Comparison of ENCODE assay signal across 8 cellular contexts in genomic region chr14:95495538-95496025, GRCh38. TPM values are rescaled to one million over a fixed set of nuclear protein-coding genes. Genes with fewer than 3 reads are reported as not detected.
DNase-seq lines count a peak whose midpoint lies in the region; ATAC-seq, FAIRE-seq and TF ChIP-seq lines count a peak whose summit lies in the region.

No MANE protein-coding gene starts in this region.

- H3K27ac ChIP-seq in PC-3 (ENCODE audit: low read length) = no peak overlapping the region
- H3K27ac ChIP-seq in tibial nerve = peak overlapping the region; percentile 30 to 94 (median 78)

- no TSS peak for BruUV-seq in PC-3 (replicated peaks; lab: Mats Ljungman, UMichigan)

- H3K27me3 ChIP-seq in PC-3 (ENCODE audit: low read length) = no peaks in the 10 kb centered on the region
- H3K27me3 ChIP-seq in tibial nerve = no peaks in the 10 kb centered on the region

- H4K20me1 ChIP-seq in PC-3 (ENCODE audit: low read length) = no peaks in the 10 kb centered on the region

- no peak for TF ChIP-seq POLR2A in tibial nerve (IDR thresholded peaks at IDR 0.05)

- H3F3A ChIP-seq in PC-3 (ENCODE audit: low read length, unreplicated experiment) = no peaks in the 10 kb centered on the region

- TF ChIP-seq CTCF in PC-3 (conservative IDR thresholded peaks at IDR 0.05; ENCODE audit: low read depth, low read length) = no peak
- no peak for TF ChIP-seq CTCF in tibial nerve (IDR thresholded peaks at IDR 0.05)
- no peak for TF ChIP-seq CTCF in D721Med (IDR thresholded peaks at IDR 0.05; ENCODE audit: insufficient read depth, missing control alignments)

- H3K79me2 ChIP-seq in PC-3 (ENCODE audit: low read length) = no peaks in the 10 kb centered on the region

- CTCF ChIA-PET in PC-3 (lab: Charles Lee) = no interaction called here

- TF ChIP-seq EP300 in tibial nerve (IDR thresholded peaks at IDR 0.05) = peak in 1 of 2 donors; percentile 45

- no peak overlapping the region for H3K9ac ChIP-seq in PC-3 (ENCODE audit: low read length)

- no peak overlapping the region for H3K4me3 ChIP-seq in PC-3 (ENCODE audit: low read length)
- H3K4me3 ChIP-seq in tibial nerve = no peak overlapping the region

- peaks cover under 1% of the 10 kb centered on the region for H3K4me1 ChIP-seq in PC-3 (ENCODE audit: insufficient read depth, low read length)
- H3K4me1 ChIP-seq in tibial nerve = peaks cover 4 to 95% (median 65%) of the 10 kb centered on the region in 4 donors

- ATAC-seq in HG02885 (IDR thresholded peaks at IDR 0.05; ENCODE audit: poor library complexity, unreplicated experiment) = peak; percentile 84
- ATAC-seq in PC-3 = peak; percentile 48

- H3K4me2 ChIP-seq in PC-3 (ENCODE audit: low read length) = no peak overlapping the region

- POLR2A ChIA-PET in PC-3 (lab: Charles Lee; ENCODE audit: unreplicated experiment) = no interaction called here

- intact Hi-C loops in PC-3 (cut with micrococcal nuclease) = no loop called here

- no peaks in the 10 kb centered on the region for H3K9me3 ChIP-seq in PC-3 (ENCODE audit: low read length)
- no peaks in the 10 kb centered on the region for H3K9me3 ChIP-seq in tibial nerve

- H3K9me2 ChIP-seq in PC-3 (replicated peaks; ENCODE audit: low read length) = no peaks in the 10 kb centered on the region

- DNase-seq in activated T-cell treated with anti-CD3 and anti-CD28 coated beads, Interleukin-2, amount 50 U/mL, for 1 hour = peak; percentile 25
- DNase-seq in activated T-cell treated with anti-CD3 and anti-CD28 coated beads for 4 hours (no peak), PC-3 (no peak), germinal center (ENCODE audit: low spot score) (peak; percentile 82), tibial nerve (ENCODE audit: low spot score in 2 of 2) (no peak), D721Med (ENCODE audit: insufficient read length, low spot score) (no peak), SHP77 treated with DMSO at 0.1 percent for 48 hours (lab: John Stamatoyannopoulos, UW) (no peak)

- WGBS in tibial nerve, 2 donors = 75 to 78% methylated on average over 8 of the region's 8 CpGs

- H3K36me3 ChIP-seq in PC-3 (ENCODE audit: low read depth, low read length) = no peaks in the 10 kb centered on the region
- no peaks in the 10 kb centered on the region for H3K36me3 ChIP-seq in tibial nerve

- no peak for FAIRE-seq in D721Med (lab: Jason Lieb, UNC)

- peak overlapping the region; percentile 42; the same call in 1 of the 2 replicates for H2AFZ ChIP-seq in PC-3 (ENCODE audit: low read length)

RNA-seq across cellular contexts. Expression of gene SYNE3, which starts 20.9 kb away (rescaled TPM):
- 1.2 and 3.5 TPM in 2 replicates for total RNA-seq in PC-3 (2014; rRNA removed)
- 100 to 1,000 TPM in 1 of 4 donors, 10 to 100 TPM in 3; 71.0 to 106 (median 87.5) TPM for total RNA-seq in tibial nerve

RNA-seq across cellular contexts. Expression of gene GLRX5, which starts 39.3 kb away (rescaled TPM):
- total RNA-seq in PC-3 (2014; rRNA removed) (60.0 and 64.3 TPM in 2 replicates), tibial nerve (10 to 100 TPM; 26.4 to 44.7 (median 34.6) TPM)

Comparison
In these comparisons a context has a peak if more than half of its experiments do, and no peak if none do; other contexts are left out.
1. DNase-seq: peak in activated T-cell treated with anti-CD3 and anti-CD28 coated beads, Interleukin-2, amount 50 U/mL, for 1 hour (single experiment) and germinal center (single experiment); none in activated T-cell treated with anti-CD3 and anti-CD28 coated beads for 4 hours (single experiment), PC-3 (single experiment), tibial nerve (0 of 2), D721Med (single experiment) and SHP77 treated with DMSO at 0.1 percent for 48 hours (single experiment).
2. RNA of gene SYNE3, which starts 20.9 kb away (total RNA-seq): 71.0 to 106 TPM in tibial nerve; 1.2 to 3.5 TPM in PC-3; every median in the first group is over 10 times any median in the second.